14 cellular contexts compared by ENCODE assay signal in the genomic region with DNA sequence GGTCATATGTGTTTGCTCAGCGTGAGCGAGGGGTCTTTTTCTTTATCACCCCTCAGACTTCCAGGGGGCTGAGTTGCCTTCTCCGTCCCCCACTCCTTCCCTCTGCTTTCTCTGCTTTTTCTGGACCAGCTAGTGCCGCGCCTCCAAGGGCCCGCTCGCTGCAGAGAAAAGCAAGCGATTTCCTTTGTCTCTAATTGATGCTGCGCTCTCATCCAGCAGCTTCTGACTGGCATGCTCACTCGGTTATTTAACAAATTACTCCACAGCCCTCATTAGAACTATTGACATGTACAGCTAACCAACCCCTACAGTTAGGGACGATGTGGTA.
DNase-seq lines count a peak whose midpoint lies in the region; ATAC-seq and TF ChIP-seq lines count a peak whose summit lies in the region.
"Had no signal": no experiment of that assay in that cellular context is flagged by ENCODE, and none has a peak within 500 bp of the region (broad histone marks: within the 10 kb centered on the region; RNA-seq: fewer than 3 reads in every experiment).

No MANE protein-coding gene starts in this region.

- H3K27ac Mint-ChIP-seq in endodermal cell: no peak overlapping the region
- H3K27ac Mint-ChIP-seq: activated CD8-positive, alpha-beta memory T cell treated with anti-CD3 and anti-CD28 coated beads, Interleukin-2, amount 10 ng/mL, durations not matched to agents 7 days and 5 days had no signal

- WGBS in endodermal cell (ENCODE audit: insufficient coverage in 1 of 2, insufficient read length in 1 of 2), 2 experiments: 37 to 46% methylated on average over 11 of the region's 11 CpGs

- peak overlapping the region; percentile 32 for H3K4me3 Mint-ChIP-seq in endodermal cell
- H3K4me3 Mint-ChIP-seq: activated CD8-positive, alpha-beta memory T cell treated with anti-CD3 and anti-CD28 coated beads, Interleukin-2, amount 10 ng/mL, durations not matched to agents 7 days and 5 days had no signal

- no peaks in the 10 kb centered on the region for H3K36me3 Mint-ChIP-seq in endodermal cell (ENCODE audit: low read depth)
- H3K36me3 Mint-ChIP-seq: activated CD8-positive, alpha-beta memory T cell treated with anti-CD3 and anti-CD28 coated beads, Interleukin-2, amount 10 ng/mL, durations not matched to agents 7 days and 5 days had no signal

- peak overlapping the region; percentile 62 for H3K4me3 ChIP-seq in endodermal cell (ENCODE audit: low read length)
- H3K4me3 ChIP-seq in neuron (ENCODE audit: low read length): peak overlapping the region; percentile 32

- H3K9me3 ChIP-seq in endodermal cell (ENCODE audit: control insufficient read depth, low read length) (no peaks in the 10 kb centered on the region), neuron (ENCODE audit: low read length) (no peaks in the 10 kb centered on the region)

- no peaks in the 10 kb centered on the region for H3K9me3 Mint-ChIP-seq in endodermal cell

- H3K27me3 ChIP-seq in endodermal cell (ENCODE audit: control insufficient read depth, insufficient read depth, low read length, poor library complexity, severe bottlenecking): peaks cover 35% of the 10 kb centered on the region
- H3K27me3 ChIP-seq in neuron (ENCODE audit: insufficient read depth, low read length): no peaks in the 10 kb centered on the region

- H3K4me1 ChIP-seq in endodermal cell (ENCODE audit: control insufficient read depth, insufficient read depth, low read length) (no peaks in the 10 kb centered on the region), neuron (ENCODE audit: insufficient read depth, low read length) (peaks cover 52% of the 10 kb centered on the region)

- no peaks in the 10 kb centered on the region for H3K36me3 ChIP-seq in endodermal cell (ENCODE audit: control insufficient read depth, insufficient read depth, low read length)
- no peaks in the 10 kb centered on the region for H3K36me3 ChIP-seq in neuron (ENCODE audit: insufficient read depth, low read length)

- in situ Hi-C loops in G401 (cut with HindIII; ENCODE audit: low sequenced_read_pairs): no loop called here

- DNase-seq in G401 (ENCODE audit: low spot score) (peak; percentile 25), NCI-H748 treated with DMSO at 0.1 percent for 48 hours (lab: John Stamatoyannopoulos, UW) (peak; percentile 19), endodermal cell (no peak), pons (ENCODE audit: low spot score) (no peak), DMS53 (lab: John Stamatoyannopoulos, UW) (no peak), NCI-H2227 (lab: John Stamatoyannopoulos, UW; ENCODE audit: unreplicated experiment) (no peak)
- DNase-seq: activated CD4-positive, CD25-positive, alpha-beta regulatory T cell; activated CD8-positive, alpha-beta memory T cell treated with anti-CD3 and anti-CD28 coated beads, Interleukin-2, amount 10 ng/mL, durations not matched to agents 7 days and 5 days; activated naive CD4-positive, alpha-beta T cell treated with anti-CD3 and anti-CD28 coated beads, Interleukin-2, amount 50 U/mL, for 16 hours; caudate nucleus; occipital lobe; stimulated activated CD4-positive, alpha-beta T cell treated with anti-CD3 and anti-CD28 coated beads, Interleukin-15, amount 100 ng/mL, for 24 hours had no signal

- peak overlapping the region; percentile 97 for H3K27ac ChIP-seq in endodermal cell (ENCODE audit: low read depth, low read length)

- no peak overlapping the region for H3K9ac ChIP-seq in endodermal cell (ENCODE audit: extremely low read depth, low read length, poor library complexity, severe bottlenecking)

- H3K27me3 Mint-ChIP-seq in endodermal cell (ENCODE audit: insufficient read depth): peaks cover 19% of the 10 kb centered on the region

- no peak for ATAC-seq in HG03097 (IDR thresholded peaks at IDR 0.05; ENCODE audit: low FRiP score, unreplicated experiment)
- ATAC-seq: activated CD8-positive, alpha-beta memory T cell treated with anti-CD3 and anti-CD28 coated beads, Interleukin-2, amount 10 ng/mL, durations not matched to agents 7 days and 5 days had no signal

- H3K4me1 Mint-ChIP-seq in endodermal cell: peaks cover 13% of the 10 kb centered on the region
- H3K4me1 Mint-ChIP-seq: activated CD8-positive, alpha-beta memory T cell treated with anti-CD3 and anti-CD28 coated beads, Interleukin-2, amount 10 ng/mL, durations not matched to agents 7 days and 5 days had no signal

- peak overlapping the region; percentile 14 for H2AFZ ChIP-seq in neuron (ENCODE audit: low read depth, low read length)

- TF ChIP-seq CTCF in endodermal cell (conservative IDR thresholded peaks at IDR 0.05): no peak

Comparison
In these comparisons a context has a peak if more than half of its experiments do, and no peak if none do; other contexts are left out.
1. DNase-seq: peak in G401 (single experiment) and NCI-H748 treated with DMSO at 0.1 percent for 48 hours (single experiment); none in endodermal cell (single experiment), pons (single experiment), DMS53 (single experiment) and NCI-H2227 (single experiment).